In the genomic region with DNA sequence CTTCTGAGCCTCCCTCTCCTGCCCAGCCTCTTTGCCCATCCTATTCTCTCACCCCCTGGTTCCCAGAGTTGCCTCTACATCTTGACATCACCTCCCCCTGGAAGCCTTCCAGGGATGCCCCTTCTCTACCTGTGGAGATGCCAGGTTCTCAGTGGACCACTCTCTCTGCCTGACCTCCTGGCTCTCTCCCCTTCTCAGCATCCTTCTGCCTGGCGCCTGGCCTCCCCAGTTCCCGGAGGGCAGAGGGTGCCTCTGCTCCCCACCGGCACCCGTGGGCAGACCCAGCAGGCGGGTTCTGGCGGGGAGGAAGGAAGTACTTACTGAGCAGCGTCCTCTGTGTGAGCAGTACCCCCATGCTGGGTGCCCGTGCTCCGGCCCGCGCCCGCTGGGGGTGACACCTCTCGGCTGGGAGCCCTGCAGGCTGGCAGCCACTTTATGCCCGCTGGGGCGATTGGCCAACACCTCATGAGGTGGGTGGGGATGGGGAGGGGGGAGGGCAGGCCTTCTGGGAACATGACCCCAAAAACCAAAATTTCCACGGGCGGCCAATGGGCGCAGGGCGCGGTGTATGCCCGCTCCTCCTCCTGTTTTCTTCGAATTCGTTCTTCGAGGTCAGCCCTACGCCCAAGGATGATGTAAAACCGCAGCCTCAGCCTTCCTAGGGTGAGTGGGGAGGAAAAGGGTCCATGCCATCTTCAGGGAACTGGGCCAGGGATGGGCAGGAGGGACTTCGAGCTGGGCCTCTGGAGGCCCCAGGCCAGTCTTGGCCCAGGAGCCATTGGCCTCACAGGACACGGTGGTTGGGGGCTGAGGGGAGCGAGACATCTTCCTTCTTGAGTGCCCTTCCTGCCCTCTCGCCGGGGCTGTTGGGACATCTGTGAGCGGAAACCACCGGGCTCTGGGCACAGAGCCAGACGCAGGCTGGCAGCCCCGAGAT, we compare ENCODE assay signal across 9 cellular contexts. TPM values are rescaled to one million over a fixed set of nuclear protein-coding genes. Genes with fewer than 3 reads are reported as not detected.
A peak's percentile ranks its signal among the peaks of the same experiment; 100 is the strongest.
DNase-seq lines count a peak whose midpoint lies in the region; ATAC-seq and TF ChIP-seq lines count a peak whose summit lies in the region.
"Had no signal": no experiment of that assay in that cellular context is flagged by ENCODE, and none has a peak within 500 bp of the region (broad histone marks: within the 10 kb centered on the region; RNA-seq: fewer than 3 reads in every experiment).

A gene (minus strand): TSS at position 407 of the 937 bp plus-strand sequence. CDS start 52 bp downstream, at position 355.

- H3K27me3 ChIP-seq in OCI-LY3 (ENCODE audit: low read depth, low read length), result no peaks in the 10 kb centered on the region
- no peaks in the 10 kb centered on the region for H3K27me3 ChIP-seq in thoracic aorta (replicated peaks; ENCODE audit: insufficient read depth)

- peak; percentile 54 for ATAC-seq in mucosa of descending colon
- ATAC-seq in thoracic aorta (ENCODE audit: insufficient number of reproducible peaks, low FRiP score, low read depth), result no peak
- no peak for ATAC-seq in HG03175 (IDR thresholded peaks at IDR 0.05; ENCODE audit: unreplicated experiment)
- ATAC-seq in HG02678 (IDR thresholded peaks at IDR 0.05; ENCODE audit: unreplicated experiment), result no peak

- H3K9me3 ChIP-seq in OCI-LY3 (ENCODE audit: insufficient read depth, low read length) (no peaks in the 10 kb centered on the region), mucosa of descending colon (no peaks in the 10 kb centered on the region), thoracic aorta (no peaks in the 10 kb centered on the region)

- no peaks in the 10 kb centered on the region for H3K36me3 ChIP-seq in OCI-LY3 (replicated peaks; ENCODE audit: low read depth, low read length)
- no peaks in the 10 kb centered on the region for H3K36me3 ChIP-seq in mucosa of descending colon (ENCODE audit: low read depth)
- H3K36me3 ChIP-seq in thoracic aorta, result no peaks in the 10 kb centered on the region

- H3K79me2 ChIP-seq in OCI-LY3 (ENCODE audit: low read length), result peaks cover 19% of the 10 kb centered on the region

- peak within 1 kb of the TSS; percentile 99 for H3K4me2 ChIP-seq in OCI-LY3 (ENCODE audit: low read length)

- intact Hi-C loops in mucosa of descending colon (cut with DNase I, micrococcal nuclease), result loop anchor here in 1 of 2 donors (5.0 kb wide), 1 partner anchor 116 kb away; no protein-coding TSS in a partner anchor

- H3K9ac ChIP-seq in OCI-LY3 (ENCODE audit: low read length), result peak within 1 kb of the TSS; percentile 86

- H3K27ac ChIP-seq in OCI-LY3 (ENCODE audit: low read length) (peak within 1 kb of the TSS; percentile 76), thoracic aorta (peak within 1 kb of the TSS in 1 of 2 donors; percentile 41)

- peak within 1 kb of the TSS; percentile 58 for H2AFZ ChIP-seq in OCI-LY3 (ENCODE audit: low read depth, low read length)

- peak; percentile 69 for DNase-seq in GM12865 (ENCODE audit: low read depth)
- peak; percentile 68 for DNase-seq in activated naive CD4-positive, alpha-beta T cell treated with Interleukin-2 at 50 U/mL for 16 hours
- DNase-seq in mucosa of descending colon, result peak in 2 of 3 donors; percentile 70 to 90
- no peak for DNase-seq in thoracic aorta (ENCODE audit: low spot score)
- DNase-seq in NCI-H526 (lab: John Stamatoyannopoulos, UW), result no peak

- H4K20me1 ChIP-seq in OCI-LY3 (ENCODE audit: insufficient read depth, low read length), result no peaks in the 10 kb centered on the region

- H3K4me1 ChIP-seq in OCI-LY3 (ENCODE audit: low read length) (peaks cover 19% of the 10 kb centered on the region), mucosa of descending colon (ENCODE audit: low read depth) (peaks cover 6% of the 10 kb centered on the region), thoracic aorta (ENCODE audit: control insufficient read depth in 1 of 2, low read depth in 2 of 2) (no peaks in the 10 kb centered on the region)

- TF ChIP-seq CTCF in GM12865 (IDR thresholded peaks at IDR 0.05; ENCODE audit: insufficient read depth, low read depth, low read length, missing control alignments), result no peak
- no peak for TF ChIP-seq CTCF in OCI-LY3 (IDR thresholded peaks at IDR 0.05; ENCODE audit: low read depth, low read length)
- TF ChIP-seq CTCF in mucosa of descending colon (IDR thresholded peaks at IDR 0.05), result no peak
- no peak for TF ChIP-seq CTCF in thoracic aorta (IDR thresholded peaks at IDR 0.05)

- H3K4me3 ChIP-seq in GM12865 (ENCODE audit: low read depth, low read length), result peak within 1 kb of the TSS; percentile 50
- H3K4me3 ChIP-seq in OCI-LY3 (ENCODE audit: low read length), result peak within 1 kb of the TSS; percentile 83
- H3K4me3 ChIP-seq in mucosa of descending colon, result no peak within 1 kb of the TSS
- H3K4me3 ChIP-seq in thoracic aorta, result peak within 1 kb of the TSS; percentile 60

RNA-seq across cellular contexts. Expression of the gene that starts here (rescaled TPM):
- total RNA-seq in mucosa of descending colon (1 to 10 TPM in 1 of 3 donors, under 1 TPM in 1, not detected in 1; 0.41 to 1.0 TPM), thoracic aorta (10 to 100 TPM in 1 of 2 donors, 1 to 10 TPM in 1; 3.5 to 27.1 TPM)
- total RNA-seq: dermis microvascular lymphatic vessel endothelial cell had no signal

Comparison
In these comparisons a context has a peak if more than half of its experiments do, and no peak if none do; other contexts are left out.
1. DNase-seq: peak in GM12865 (single experiment), activated naive CD4-positive, alpha-beta T cell treated with Interleukin-2 at 50 U/mL for 16 hours (single experiment) and mucosa of descending colon (2 of 3); none in thoracic aorta (single experiment) and NCI-H526 (0 of 2).